1 cellular context compared by ENCODE assay signal in the genomic region with DNA sequence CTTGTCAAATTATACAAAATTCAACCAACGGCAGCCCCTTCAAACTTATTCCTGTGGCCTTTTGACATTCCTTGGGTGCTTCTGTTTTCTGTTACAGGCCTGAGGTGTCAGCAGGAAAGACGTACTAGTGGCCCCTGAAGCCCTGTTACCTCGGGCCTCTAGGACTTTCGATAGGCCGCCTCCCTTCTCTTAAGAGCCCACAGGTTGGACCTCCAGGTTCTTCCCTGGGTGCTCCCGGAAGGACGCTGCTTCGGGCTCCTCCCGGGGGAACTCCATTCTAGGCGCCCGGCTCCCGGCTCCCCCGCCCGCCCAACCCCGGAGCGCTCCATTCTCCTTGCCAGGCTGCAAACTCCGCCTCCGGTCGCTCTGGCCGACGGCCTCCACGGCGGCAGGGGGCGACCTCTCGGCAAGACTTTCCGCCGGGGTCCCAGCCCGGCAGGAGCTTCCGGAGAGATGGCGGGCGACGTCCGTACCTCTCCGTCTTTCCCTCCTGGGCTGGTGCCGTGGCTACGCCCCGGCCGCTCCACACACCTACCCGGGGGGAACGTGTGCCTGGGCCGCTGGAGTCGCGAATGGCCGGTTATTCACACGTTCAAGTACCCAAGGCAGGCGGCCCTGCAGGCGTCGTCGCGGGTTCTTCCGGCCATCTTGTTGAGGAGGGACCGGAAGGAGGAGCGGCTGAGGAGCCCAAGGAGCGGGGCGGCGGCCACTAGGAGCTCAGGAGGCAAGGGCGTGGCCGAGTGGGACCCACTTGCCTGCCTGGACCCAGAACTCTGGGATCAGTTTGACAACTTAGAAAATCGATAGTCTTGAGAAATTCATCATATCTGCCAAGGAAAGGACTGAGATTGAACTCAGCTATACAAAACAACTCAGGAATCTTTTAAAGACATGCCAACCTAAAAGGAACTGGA.
A peak's percentile ranks its signal among the peaks of the same experiment; 100 is the strongest.
TF ChIP-seq lines count a peak whose summit lies in the region.

No MANE protein-coding gene starts in this region.

TF ChIP-seq in K562, 482 proteins besides CTCF, POLR2A, EP300 and RAD21 (continued from another document and continues in another):
- TF ChIP-seq, protein P1, sequence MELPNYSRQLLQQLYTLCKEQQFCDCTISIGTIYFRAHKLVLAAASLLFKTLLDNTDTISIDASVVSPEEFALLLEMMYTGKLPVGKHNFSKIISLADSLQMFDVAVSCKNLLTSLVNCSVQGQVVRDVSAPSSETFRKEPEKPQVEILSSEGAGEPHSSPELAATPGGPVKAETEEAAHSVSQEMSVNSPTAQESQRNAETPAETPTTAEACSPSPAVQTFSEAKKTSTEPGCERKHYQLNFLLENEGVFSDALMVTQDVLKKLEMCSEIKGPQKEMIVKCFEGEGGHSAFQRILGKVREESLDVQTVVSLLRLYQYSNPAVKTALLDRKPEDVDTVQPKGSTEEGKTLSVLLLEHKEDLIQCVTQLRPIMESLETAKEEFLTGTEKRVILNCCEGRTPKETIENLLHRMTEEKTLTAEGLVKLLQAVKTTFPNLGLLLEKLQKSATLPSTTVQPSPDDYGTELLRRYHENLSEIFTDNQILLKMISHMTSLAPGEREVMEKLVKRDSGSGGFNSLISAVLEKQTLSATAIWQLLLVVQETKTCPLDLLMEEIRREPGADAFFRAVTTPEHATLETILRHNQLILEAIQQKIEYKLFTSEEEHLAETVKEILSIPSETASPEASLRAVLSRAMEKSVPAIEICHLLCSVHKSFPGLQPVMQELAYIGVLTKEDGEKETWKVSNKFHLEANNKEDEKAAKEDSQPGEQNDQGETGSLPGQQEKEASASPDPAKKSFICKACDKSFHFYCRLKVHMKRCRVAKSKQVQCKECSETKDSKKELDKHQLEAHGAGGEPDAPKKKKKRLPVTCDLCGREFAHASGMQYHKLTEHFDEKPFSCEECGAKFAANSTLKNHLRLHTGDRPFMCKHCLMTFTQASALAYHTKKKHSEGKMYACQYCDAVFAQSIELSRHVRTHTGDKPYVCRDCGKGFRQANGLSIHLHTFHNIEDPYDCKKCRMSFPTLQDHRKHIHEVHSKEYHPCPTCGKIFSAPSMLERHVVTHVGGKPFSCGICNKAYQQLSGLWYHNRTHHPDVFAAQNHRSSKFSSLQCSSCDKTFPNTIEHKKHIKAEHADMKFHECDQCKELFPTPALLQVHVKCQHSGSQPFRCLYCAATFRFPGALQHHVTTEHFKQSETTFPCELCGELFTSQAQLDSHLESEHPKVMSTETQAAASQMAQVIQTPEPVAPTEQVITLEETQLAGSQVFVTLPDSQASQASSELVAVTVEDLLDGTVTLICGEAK (IDR thresholded peaks at IDR 0.05) = peak; percentile 97
- TF ChIP-seq, protein P1 (CRISPR knock-in tag; IDR thresholded peaks at IDR 0.05) = no peak
- peak; percentile 93 for TF ChIP-seq CXXC5 (CRISPR knock-in tag; IDR thresholded peaks at IDR 0.05)
- TF ChIP-seq, protein P2, sequence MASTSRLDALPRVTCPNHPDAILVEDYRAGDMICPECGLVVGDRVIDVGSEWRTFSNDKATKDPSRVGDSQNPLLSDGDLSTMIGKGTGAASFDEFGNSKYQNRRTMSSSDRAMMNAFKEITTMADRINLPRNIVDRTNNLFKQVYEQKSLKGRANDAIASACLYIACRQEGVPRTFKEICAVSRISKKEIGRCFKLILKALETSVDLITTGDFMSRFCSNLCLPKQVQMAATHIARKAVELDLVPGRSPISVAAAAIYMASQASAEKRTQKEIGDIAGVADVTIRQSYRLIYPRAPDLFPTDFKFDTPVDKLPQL (IDR thresholded peaks at IDR 0.05; ENCODE audit: extremely low read depth, insufficient read length) = no peak
- TF ChIP-seq, protein P3, sequence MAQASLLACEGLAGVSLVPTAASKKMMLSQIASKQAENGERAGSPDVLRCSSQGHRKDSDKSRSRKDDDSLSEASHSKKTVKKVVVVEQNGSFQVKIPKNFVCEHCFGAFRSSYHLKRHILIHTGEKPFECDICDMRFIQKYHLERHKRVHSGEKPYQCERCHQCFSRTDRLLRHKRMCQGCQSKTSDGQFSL (CRISPR knock-in tag; IDR thresholded peaks at IDR 0.05) = no peak
- TF ChIP-seq, protein P3 (tag; IDR thresholded peaks at IDR 0.05) = no peak
- TF ChIP-seq RHOXF2B (CRISPR knock-in tag; conservative IDR thresholded peaks at IDR 0.05) = 0 out of 2 replicates have a peak, but pooled peaks have one; percentile 39
- TF ChIP-seq TBL1XR1 (IDR thresholded peaks at IDR 0.05; ENCODE audit: low read length in 2 of 2) = peak; percentile 18 to 19; a peak in 1 of 4 replicates
- TF ChIP-seq HSF4 (CRISPR knock-in tag; IDR thresholded peaks at IDR 0.05; ENCODE audit: borderline replicate concordance) = no peak
- TF ChIP-seq TAF15 (IDR thresholded peaks at IDR 0.05; ENCODE audit: low read depth, low read length) = no peak
- peak; percentile 96 for TF ChIP-seq ERF (CRISPR knock-in tag; IDR thresholded peaks at IDR 0.05)
- TF ChIP-seq MECOM (CRISPR knock-in tag; IDR thresholded peaks at IDR 0.05) = no peak
- no peak for TF ChIP-seq DDX20 (tag; IDR thresholded peaks at IDR 0.05; ENCODE audit: low read depth)
- no peak for TF ChIP-seq ETS2 (tag; IDR thresholded peaks at IDR 0.05; ENCODE audit: borderline replicate concordance, poor library complexity, severe bottlenecking)
- 0 out of 2 replicates have a peak, but pooled peaks have one; percentile 73 for TF ChIP-seq RBM14 (IDR thresholded peaks at IDR 0.05; ENCODE audit: borderline replicate concordance, insufficient read depth, low read depth, low read length)
- TF ChIP-seq ESRRA (IDR thresholded peaks at IDR 0.05; ENCODE audit: borderline replicate concordance, low read depth) = peak; percentile 62
- no peak for TF ChIP-seq SMAD1 (IDR thresholded peaks at IDR 0.05; ENCODE audit: low read depth, low read length, partially characterized antibody)
- TF ChIP-seq SIN3B (IDR thresholded peaks at IDR 0.05; ENCODE audit: low read depth) = peak; percentile 99
- peak; percentile 96 for TF ChIP-seq TAF9B (IDR thresholded peaks at IDR 0.05; ENCODE audit: partially characterized antibody)
- TF ChIP-seq, protein P4, sequence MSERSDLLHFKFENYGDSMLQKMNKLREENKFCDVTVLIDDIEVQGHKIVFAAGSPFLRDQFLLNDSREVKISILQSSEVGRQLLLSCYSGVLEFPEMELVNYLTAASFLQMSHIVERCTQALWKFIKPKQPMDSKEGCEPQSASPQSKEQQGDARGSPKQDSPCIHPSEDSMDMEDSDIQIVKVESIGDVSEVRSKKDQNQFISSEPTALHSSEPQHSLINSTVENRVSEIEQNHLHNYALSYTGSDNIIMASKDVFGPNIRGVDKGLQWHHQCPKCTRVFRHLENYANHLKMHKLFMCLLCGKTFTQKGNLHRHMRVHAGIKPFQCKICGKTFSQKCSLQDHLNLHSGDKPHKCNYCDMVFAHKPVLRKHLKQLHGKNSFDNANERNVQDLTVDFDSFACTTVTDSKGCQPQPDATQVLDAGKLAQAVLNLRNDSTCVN (CRISPR knock-in tag; IDR thresholded peaks at IDR 0.05) = peak; percentile 66; the same call in 1 of the 2 replicates
- no peak for TF ChIP-seq NCOA2 (IDR thresholded peaks at IDR 0.05; ENCODE audit: partially characterized antibody in 2 of 2)
- no peak for TF ChIP-seq KLF16 (IDR thresholded peaks at IDR 0.05)
- TF ChIP-seq STAT5A (IDR thresholded peaks at IDR 0.05; ENCODE audit: borderline replicate concordance, low read length) = peak; percentile 17; the same call in 1 of the 2 replicates
- TF ChIP-seq FOXK2 (conservative IDR thresholded peaks at IDR 0.05 in 1 of 2, IDR thresholded peaks at IDR 0.05 in 1 of 2; ENCODE audit: low read depth in 2 of 2) = peak in 1 of 2 experiments; percentile 49; a peak in 2 of 4 replicates
- TF ChIP-seq ZNF431 (CRISPR knock-in tag; IDR thresholded peaks at IDR 0.05) = no peak
- no peak for TF ChIP-seq BMI1 (IDR thresholded peaks at IDR 0.05; ENCODE audit: low read length)
- no peak; the same call in 1 of the 2 replicates for TF ChIP-seq LARP7 (IDR thresholded peaks at IDR 0.05)
- no peak for TF ChIP-seq RFX7 (CRISPR knock-in tag; IDR thresholded peaks at IDR 0.05)
- TF ChIP-seq, protein P5, sequence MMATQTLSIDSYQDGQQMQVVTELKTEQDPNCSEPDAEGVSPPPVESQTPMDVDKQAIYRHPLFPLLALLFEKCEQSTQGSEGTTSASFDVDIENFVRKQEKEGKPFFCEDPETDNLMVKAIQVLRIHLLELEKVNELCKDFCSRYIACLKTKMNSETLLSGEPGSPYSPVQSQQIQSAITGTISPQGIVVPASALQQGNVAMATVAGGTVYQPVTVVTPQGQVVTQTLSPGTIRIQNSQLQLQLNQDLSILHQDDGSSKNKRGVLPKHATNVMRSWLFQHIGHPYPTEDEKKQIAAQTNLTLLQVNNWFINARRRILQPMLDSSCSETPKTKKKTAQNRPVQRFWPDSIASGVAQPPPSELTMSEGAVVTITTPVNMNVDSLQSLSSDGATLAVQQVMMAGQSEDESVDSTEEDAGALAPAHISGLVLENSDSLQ (IDR thresholded peaks at IDR 0.05) = no peak; the same call in 1 of the 2 replicates
- TF ChIP-seq ZNF121 (CRISPR knock-in tag; conservative IDR thresholded peaks at IDR 0.05) = no peak
- TF ChIP-seq, protein P6, sequence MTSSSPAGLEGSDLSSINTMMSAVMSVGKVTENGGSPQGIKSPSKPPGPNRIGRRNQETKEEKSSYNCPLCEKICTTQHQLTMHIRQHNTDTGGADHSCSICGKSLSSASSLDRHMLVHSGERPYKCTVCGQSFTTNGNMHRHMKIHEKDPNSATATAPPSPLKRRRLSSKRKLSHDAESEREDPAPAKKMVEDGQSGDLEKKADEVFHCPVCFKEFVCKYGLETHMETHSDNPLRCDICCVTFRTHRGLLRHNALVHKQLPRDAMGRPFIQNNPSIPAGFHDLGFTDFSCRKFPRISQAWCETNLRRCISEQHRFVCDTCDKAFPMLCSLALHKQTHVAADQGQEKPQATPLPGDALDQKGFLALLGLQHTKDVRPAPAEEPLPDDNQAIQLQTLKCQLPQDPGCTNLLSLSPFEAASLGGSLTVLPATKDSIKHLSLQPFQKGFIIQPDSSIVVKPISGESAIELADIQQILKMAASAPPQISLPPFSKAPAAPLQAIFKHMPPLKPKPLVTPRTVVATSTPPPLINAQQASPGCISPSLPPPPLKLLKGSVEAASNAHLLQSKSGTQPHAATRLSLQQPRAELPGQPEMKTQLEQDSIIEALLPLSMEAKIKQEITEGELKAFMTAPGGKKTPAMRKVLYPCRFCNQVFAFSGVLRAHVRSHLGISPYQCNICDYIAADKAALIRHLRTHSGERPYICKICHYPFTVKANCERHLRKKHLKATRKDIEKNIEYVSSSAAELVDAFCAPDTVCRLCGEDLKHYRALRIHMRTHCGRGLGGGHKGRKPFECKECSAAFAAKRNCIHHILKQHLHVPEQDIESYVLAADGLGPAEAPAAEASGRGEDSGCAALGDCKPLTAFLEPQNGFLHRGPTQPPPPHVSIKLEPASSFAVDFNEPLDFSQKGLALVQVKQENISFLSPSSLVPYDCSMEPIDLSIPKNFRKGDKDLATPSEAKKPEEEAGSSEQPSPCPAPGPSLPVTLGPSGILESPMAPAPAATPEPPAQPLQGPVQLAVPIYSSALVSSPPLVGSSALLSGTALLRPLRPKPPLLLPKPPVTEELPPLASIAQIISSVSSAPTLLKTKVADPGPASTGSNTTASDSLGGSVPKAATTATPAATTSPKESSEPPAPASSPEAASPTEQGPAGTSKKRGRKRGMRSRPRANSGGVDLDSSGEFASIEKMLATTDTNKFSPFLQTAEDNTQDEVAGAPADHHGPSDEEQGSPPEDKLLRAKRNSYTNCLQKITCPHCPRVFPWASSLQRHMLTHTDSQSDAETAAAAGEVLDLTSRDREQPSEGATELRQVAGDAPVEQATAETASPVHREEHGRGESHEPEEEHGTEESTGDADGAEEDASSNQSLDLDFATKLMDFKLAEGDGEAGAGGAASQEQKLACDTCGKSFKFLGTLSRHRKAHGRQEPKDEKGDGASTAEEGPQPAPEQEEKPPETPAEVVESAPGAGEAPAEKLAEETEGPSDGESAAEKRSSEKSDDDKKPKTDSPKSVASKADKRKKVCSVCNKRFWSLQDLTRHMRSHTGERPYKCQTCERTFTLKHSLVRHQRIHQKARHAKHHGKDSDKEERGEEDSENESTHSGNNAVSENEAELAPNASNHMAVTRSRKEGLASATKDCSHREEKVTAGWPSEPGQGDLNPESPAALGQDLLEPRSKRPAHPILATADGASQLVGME (CRISPR knock-in tag; IDR thresholded peaks at IDR 0.05) = peak; percentile 89
- peak; percentile 60; the same call in 1 of the 2 replicates for TF ChIP-seq MBD2 (IDR thresholded peaks at IDR 0.05; ENCODE audit: borderline replicate concordance, low read depth)
- peak; percentile 62; the same call in 1 of the 2 replicates for TF ChIP-seq ZNF311 (CRISPR knock-in tag; IDR thresholded peaks at IDR 0.05)
- TF ChIP-seq HNRNPUL1 (IDR thresholded peaks at IDR 0.05; ENCODE audit: low read length) = no peak
- TF ChIP-seq ZBTB7A (IDR thresholded peaks at IDR 0.05; ENCODE audit: borderline replicate concordance, control insufficient read depth, low read depth, low read length) = peak; percentile 68; the same call in 1 of the 2 replicates
- TF ChIP-seq ZNF133 (CRISPR knock-in tag; IDR thresholded peaks at IDR 0.05) = no peak
- no peak for TF ChIP-seq DACH1 (IDR thresholded peaks at IDR 0.05; ENCODE audit: partially characterized antibody)
- no peak for TF ChIP-seq HNRNPL (IDR thresholded peaks at IDR 0.05; ENCODE audit: low read depth, low read length)
- 0 out of 2 replicates have a peak, but pooled peaks have one; percentile 34 for TF ChIP-seq ZNF766 (CRISPR knock-in tag; conservative IDR thresholded peaks at IDR 0.05)
- TF ChIP-seq MCM2 (IDR thresholded peaks at IDR 0.05; ENCODE audit: low read depth) = no peak
- no peak for TF ChIP-seq ARHGAP35 (IDR thresholded peaks at IDR 0.05; ENCODE audit: partially characterized antibody)
- TF ChIP-seq PTRF (tag; IDR thresholded peaks at IDR 0.05) = no peak
